Comparison of ENCODE assay signal across 9 cellular contexts in genomic region chrX:12814434-12814833, GRCh38. TPM values are rescaled to one million over a fixed set of nuclear protein-coding genes. Genes with fewer than 3 reads are reported as not detected.
DNase-seq lines count a peak whose midpoint lies in the region; ATAC-seq, FAIRE-seq and TF ChIP-seq lines count a peak whose summit lies in the region.
"Had no signal": no experiment of that assay in that cellular context is flagged by ENCODE, and none has a peak within 500 bp of the region (broad histone marks: within the 10 kb centered on the region; RNA-seq: fewer than 3 reads in every experiment).

No MANE protein-coding gene starts in this region.

- no peak for FAIRE-seq in K562 (lab: Jason Lieb, UNC)

- no peak overlapping the region for H3K4me2 ChIP-seq in K562 (ENCODE audit: insufficient read depth, low read length)

- TF ChIP-seq RAD21 in K562 (CRISPR knock-in tag; conservative IDR thresholded peaks at IDR 0.05 in 1 of 2, IDR thresholded peaks at IDR 0.05 in 1 of 2), result peak; percentile 59 to 62

- H3K4me3 ChIP-seq in cardiac muscle cell (no peak overlapping the region), HEK293 (ENCODE audit: low read depth, low read length) (no peak overlapping the region), K562 (no peak overlapping the region), upper lobe of right lung (no peak overlapping the region)

- H4K20me1 ChIP-seq in K562 (replicated peaks; ENCODE audit: control insufficient read depth, insufficient read depth, low read length), result no peaks in the 10 kb centered on the region

- H3K36me3 ChIP-seq in cardiac muscle cell (no peaks in the 10 kb centered on the region), HEK293 (ENCODE audit: control insufficient read depth in 2 of 2, insufficient read depth in 1 of 2, low read length in 2 of 2) (peaks cover 12 to 49% of the 10 kb centered on the region in 2 experiments), K562 (ENCODE audit: control insufficient read depth, insufficient read depth, low read length) (peaks cover 82% of the 10 kb centered on the region; the same call in 2 of the 3 replicates), upper lobe of right lung (no peaks in the 10 kb centered on the region)

- H2AFZ ChIP-seq in K562 (ENCODE audit: low read depth, low read length), result no peak overlapping the region

- intact Hi-C loops in left ventricle myocardium superior (cut with micrococcal nuclease), result no loop called here
- intact Hi-C loops in K562 (cut with micrococcal nuclease), result loop anchor here (1.0 kb wide), 1 partner anchor 80 kb away; no protein-coding TSS in a partner anchor
- intact Hi-C loops in upper lobe of right lung (cut with DNase I), result loop anchor here (10.0 kb wide), 1 partner anchor 80 kb away; no protein-coding TSS in a partner anchor

- no peak overlapping the region for H3K27ac ChIP-seq in cardiac muscle cell
- H3K27ac ChIP-seq in HEK293 (ENCODE audit: extremely low read depth, low read depth, low read length), result no peak overlapping the region
- no peak overlapping the region for H3K27ac ChIP-seq in K562 (ENCODE audit: extremely low read depth, low read depth, low read length)
- no peak overlapping the region for H3K27ac ChIP-seq in upper lobe of right lung
- H3K27ac ChIP-seq: epithelial cell of prostate had no signal

- no peak for TF ChIP-seq POLR2A in K562 (conservative IDR thresholded peaks at IDR 0.05)

- no peaks in the 10 kb centered on the region for H3K79me2 ChIP-seq in K562 (ENCODE audit: control insufficient read depth, insufficient read depth, low read length)

- ATAC-seq in left ventricle myocardium superior, result no peak
- ATAC-seq in K562, result peak; percentile 84
- peak; percentile 67 for ATAC-seq in left lobe of liver
- peak; percentile 72 for ATAC-seq in upper lobe of right lung
- no peak for ATAC-seq in HG03565 (IDR thresholded peaks at IDR 0.05; ENCODE audit: unreplicated experiment)

- no peaks in the 10 kb centered on the region for H3K4me1 ChIP-seq in cardiac muscle cell (ENCODE audit: low read depth)
- no peaks in the 10 kb centered on the region for H3K4me1 ChIP-seq in HEK293 (ENCODE audit: control insufficient read depth, insufficient read depth, low read length)
- no peaks in the 10 kb centered on the region for H3K4me1 ChIP-seq in K562 (replicated peaks in 1 of 2; ENCODE audit: control insufficient read depth in 2 of 2, insufficient read depth in 2 of 2, low read length in 2 of 2)
- H3K4me1 ChIP-seq in upper lobe of right lung, result no peaks in the 10 kb centered on the region

- in situ Hi-C loops in K562 (cut with MboI), result loop anchor here (25.0 kb wide), 1 partner anchor 673 kb away; no protein-coding TSS in a partner anchor

- H3K9me3 ChIP-seq in cardiac muscle cell (ENCODE audit: low read depth) (no peaks in the 10 kb centered on the region), HEK293 (ENCODE audit: control insufficient read depth, insufficient read depth, low read depth, low read length) (no peaks in the 10 kb centered on the region), K562 (replicated peaks; ENCODE audit: control insufficient read depth, insufficient read depth, low read depth, low read length) (no peaks in the 10 kb centered on the region), upper lobe of right lung (no peaks in the 10 kb centered on the region)

- no peaks in the 10 kb centered on the region for H3K9me1 ChIP-seq in K562 (ENCODE audit: control insufficient read depth, insufficient read depth, low read length)

- 46% methylated on average over 4 of the region's 4 CpGs for WGBS in K562 (ENCODE audit: insufficient coverage, low coverage, missing lambda C conversion rate)

- TF ChIP-seq CTCF in cardiac muscle cell (IDR thresholded peaks at IDR 0.05; ENCODE audit: low read depth, low read length) (peak; percentile 50), HEK293 (tag by site-specific recombination; IDR thresholded peaks at IDR 0.05) (0 out of 2 replicates have a peak, but pooled peaks have one; percentile 15), K562 (IDR thresholded peaks at IDR 0.05 in 2 of 3, conservative IDR thresholded peaks at IDR 0.05 in 1 of 3; ENCODE audit: insufficient read depth in 2 of 3, low read depth in 1 of 3, low read length in 3 of 3) (peak; percentile 39 to 56 (median 50); a peak in 5 of 6 replicates), upper lobe of right lung (IDR thresholded peaks at IDR 0.05) (peak; percentile 44)

- peak; percentile 28 to 67 for DNase-seq in cardiac muscle cell (ENCODE audit: low read depth in 1 of 2, low spot score in 1 of 2)
- no peak for DNase-seq in left ventricle myocardium superior
- DNase-seq in OCI-M1 (lab: John Stamatoyannopoulos, UW), result peak; percentile 43
- DNase-seq in K562 (ENCODE audit: extremely low read depth in 1 of 4, low spot score in 3 of 4), result peak; percentile 13 to 47 (median 27)
- no peak for DNase-seq in left lobe of liver (ENCODE audit: low spot score)
- no peak for DNase-seq in upper lobe of right lung

- TF ChIP-seq EP300 in K562 (IDR thresholded peaks at IDR 0.05; ENCODE audit: low read length), result no peak

- H3K9ac ChIP-seq in K562 (ENCODE audit: insufficient read depth in 1 of 2, low read depth in 2 of 2, low read length in 2 of 2), result no peak overlapping the region

- H3K27me3 ChIP-seq in cardiac muscle cell (no peaks in the 10 kb centered on the region), K562 (ENCODE audit: control insufficient read depth in 2 of 2, insufficient read depth in 2 of 2, low read length in 2 of 2) (no peaks in the 10 kb centered on the region), upper lobe of right lung (no peaks in the 10 kb centered on the region)

- POLR2A ChIA-PET in HEK293 (lab: Yijun Ruan, JAX), result interaction anchor here (1.0 kb wide), 1 partner anchor 11 kb away, joined by 3 read pairs; no protein-coding TSS in a partner anchor
- POLR2A ChIA-PET in K562 (lab: Yijun Ruan, JAX), result interaction anchor here (0.7 to 1.2 kb wide), 3 partner anchors 11 to 32 kb away, joined by 3 to 4 read pairs (median 3); no protein-coding TSS in a partner anchor

- CTCF ChIA-PET in HEK293 (lab: Yijun Ruan, JAX) (interaction anchor here (0.5 to 3.1 kb wide), 29 partner anchors 9 to 936 kb away, joined by 3 to 24 read pairs (median 5); no protein-coding TSS in a partner anchor), K562 (lab: Yijun Ruan, JAX; ENCODE audit: low intra/inter-chr PET ratio) (interaction anchor here (1.0 to 2.0 kb wide), 3 partner anchors 79 to 674 kb away, joined by 3 to 11 read pairs (median 5); no protein-coding TSS in a partner anchor)

- no TSS peak for BruUV-seq in K562 (replicated peaks; lab: Mats Ljungman, UMichigan)

TF ChIP-seq in HEK293, 187 proteins besides CTCF, POLR2A, EP300 and RAD21 (continues in another document):
- TF ChIP-seq ZNF561 (tag by site-specific recombination; IDR thresholded peaks at IDR 0.05; ENCODE audit: borderline replicate concordance), result no peak

TF ChIP-seq in K562, 482 proteins besides CTCF, POLR2A, EP300 and RAD21 (continues in another document):
- TF ChIP-seq SMC3 (conservative IDR thresholded peaks at IDR 0.05; ENCODE audit: insufficient read depth, low read depth, low read length) (0 out of 2 replicates have a peak, but pooled peaks have one; percentile 8), ZNF766 (CRISPR knock-in tag; conservative IDR thresholded peaks at IDR 0.05) (peak; percentile 57; the same call in 1 of the 2 replicates)

RNA-seq across cellular contexts. Expression of gene PRPS2, which starts 23.2 kb away (rescaled TPM):
- total RNA-seq in cardiac muscle cell, result 5.8 and 16.8 TPM in 2 replicates
- polyA plus RNA-seq in cardiac muscle cell, result 4.2 and 7.5 TPM in 2 replicates
- total RNA-seq in left ventricle myocardium superior, result 3.9 TPM
- 17.4 and 22.8 TPM in 2 replicates for total RNA-seq in K562 (2011; cell fraction: chromatin; rRNA removed; ENCODE audit: low replicate concordance)
- 10.5 and 13.6 TPM in 2 replicates for total RNA-seq in K562 (2011; cell fraction: nucleolus; rRNA removed)
- total RNA-seq in K562 (2011; cell fraction: nucleoplasm; rRNA removed), result 14.6 and 24.0 TPM in 2 replicates
- total RNA-seq in K562 (2014; rRNA removed), result 58.9 and 59.4 TPM in 2 replicates
- 76.3 and 80.4 TPM in 2 replicates for total RNA-seq in K562 (2014; rRNA removed; fragmentation: Illumina TruSeq; extraction: Trizol)
- 58.1 and 62.1 TPM in 2 replicates for total RNA-seq in K562 (2015; rRNA removed; fragmentation: Illumina TruSeq; extraction: Trizol)
- total RNA-seq in K562 (2021), result 84.2 and 85.0 TPM in 2 replicates
- 40.5 and 68.6 TPM in 2 replicates for polyA plus RNA-seq in K562 (2011; rRNA removed)
- polyA plus RNA-seq in K562 (2011; cell fraction: cytosol; rRNA removed), result 42.0 and 52.5 TPM in 2 replicates
- polyA plus RNA-seq in K562 (2011; cell fraction: nucleus; rRNA removed), result 23.4 and 28.4 TPM in 2 replicates
- polyA plus RNA-seq in K562 (2012), result 41.3 and 48.9 TPM in 2 replicates
- 60.9 and 61.9 TPM in 2 replicates for polyA plus RNA-seq in K562 (2014; fragmentation: Illumina TruSeq; extraction: Trizol)
- 10 to 100 TPM; 60.9 to 62.7 TPM for polyA plus RNA-seq in K562 (2014; fragmentation: Nextera tagmentation; extraction: Ambion mirVana)
- 50.3 and 51.2 TPM in 2 replicates for polyA plus RNA-seq in K562 (2014; rRNA removed)
- 91.5 and 159 TPM in 2 replicates for polyA minus RNA-seq in K562 (2011; rRNA and poly(A)+ RNA removed)
- polyA minus RNA-seq in K562 (2011; cell fraction: cytosol; rRNA and poly(A)+ RNA removed), result 64.9 and 92.6 TPM in 2 replicates
- polyA minus RNA-seq in K562 (2011; cell fraction: nucleus; rRNA and poly(A)+ RNA removed), result 20.3 and 20.7 TPM in 2 replicates
- 13.6 TPM for total RNA-seq in left lobe of liver
- total RNA-seq in upper lobe of right lung, result 25.5 TPM

RNA-seq across cellular contexts. Expression of gene TLR7, which starts 52.4 kb away (rescaled TPM):
- total RNA-seq in cardiac muscle cell, result not detected in 2 replicates
- polyA plus RNA-seq in cardiac muscle cell, result not detected in 2 replicates
- total RNA-seq in left ventricle myocardium superior, result 0.67 TPM
- not detected in 2 replicates for total RNA-seq in K562 (2011; cell fraction: chromatin; rRNA removed; ENCODE audit: low replicate concordance)
- not detected in 2 replicates for total RNA-seq in K562 (2011; cell fraction: nucleolus; rRNA removed)
- total RNA-seq in K562 (2011; cell fraction: nucleoplasm; rRNA removed), result not detected in 2 replicates
- total RNA-seq in K562 (2014; rRNA removed), result not detected in 2 replicates
- total RNA-seq in K562 (2014; rRNA removed; fragmentation: Illumina TruSeq; extraction: Trizol), result not detected in 2 replicates
- total RNA-seq in K562 (2015; rRNA removed; fragmentation: Illumina TruSeq; extraction: Trizol), result not detected in 2 replicates
- 0.07 TPM in 1 of 2 replicates, not detected in the other for total RNA-seq in K562 (2021)
- not detected in 2 replicates for polyA plus RNA-seq in K562 (2011; rRNA removed)
- polyA plus RNA-seq in K562 (2011; cell fraction: cytosol; rRNA removed), result not detected in 2 replicates
- polyA plus RNA-seq in K562 (2011; cell fraction: nucleus; rRNA removed), result not detected in 2 replicates
- 0.09 and 0.21 TPM in 2 replicates for polyA plus RNA-seq in K562 (2012)
- not detected in 2 replicates for polyA plus RNA-seq in K562 (2014; fragmentation: Illumina TruSeq; extraction: Trizol)
- under 1 TPM; 0.04 to 0.13 TPM for polyA plus RNA-seq in K562 (2014; fragmentation: Nextera tagmentation; extraction: Ambion mirVana)
- polyA plus RNA-seq in K562 (2014; rRNA removed), result not detected in 2 replicates
- polyA minus RNA-seq in K562 (2011; rRNA and poly(A)+ RNA removed), result not detected in 2 replicates
- polyA minus RNA-seq in K562 (2011; cell fraction: cytosol; rRNA and poly(A)+ RNA removed), result not detected in 2 replicates
- not detected in 2 replicates for polyA minus RNA-seq in K562 (2011; cell fraction: nucleus; rRNA and poly(A)+ RNA removed)
- 0.08 TPM for total RNA-seq in left lobe of liver
- 3.1 TPM for total RNA-seq in upper lobe of right lung

Comparison
In these comparisons a context has a peak if more than half of its experiments do, and no peak if none do; other contexts are left out.
1. DNase-seq: peak in cardiac muscle cell (2 of 2), OCI-M1 (single experiment) and K562 (4 of 4); none in left ventricle myocardium superior (single experiment), left lobe of liver (single experiment) and upper lobe of right lung (single experiment).
2. ATAC-seq: peak in K562 (single experiment), left lobe of liver (single experiment) and upper lobe of right lung (single experiment); none in left ventricle myocardium superior (single experiment) and HG03565 (single experiment).
3. Peak in every context shown above with its lines, with median percentiles within 50 percentile points of each other: CTCF ChIP-seq.